1 cellular context compared by ENCODE assay signal in genomic region chr10:123847686-123848432, GRCh38.
TF ChIP-seq lines count a peak whose summit lies in the region.

No MANE protein-coding gene starts in this region.

TF ChIP-seq in GM12891, 5 proteins besides CTCF, POLR2A, EP300 and RAD21:
- TF ChIP-seq SPI1 (IDR thresholded peaks at IDR 0.05; ENCODE audit: low read depth, low read length) = no peak
- no peak for TF ChIP-seq POLR2AphosphoS5 (IDR thresholded peaks at IDR 0.05; ENCODE audit: low read depth, low read length)
